In genomic region chr6:70131528-70131927, GRCh38 we compare ENCODE assay signal across 11 cellular contexts.
DNase-seq lines count a peak whose midpoint lies in the region; ATAC-seq and TF ChIP-seq lines count a peak whose summit lies in the region.
"Had no signal": no experiment of that assay in that cellular context is flagged by ENCODE, and none has a peak within 500 bp of the region (broad histone marks: within the 10 kb centered on the region; RNA-seq: fewer than 3 reads in every experiment).

No MANE protein-coding gene starts in this region.

- no peak overlapping the region for H2AFZ ChIP-seq in KMS-11 (ENCODE audit: low read depth)

- DNase-seq in GM12864 (ENCODE audit: low read depth) (peak; percentile 48), NAMALWA (ENCODE audit: low spot score) (no peak), NCI-H82 treated with DMSO at 0.1 percent for 48 hours (lab: John Stamatoyannopoulos, UW; ENCODE audit: unreplicated experiment) (no peak), colonic mucosa (no peak), Right ventricle myocardium inferior (ENCODE audit: missing footprints) (no peak)
- DNase-seq: NCI-H2029, ovary had no signal

- H4K20me1 ChIP-seq in KMS-11 (ENCODE audit: insufficient read depth) = no peaks in the 10 kb centered on the region

- H3K79me2 ChIP-seq in KMS-11 (ENCODE audit: insufficient read depth, low read depth) = no peaks in the 10 kb centered on the region

- H3K36me3 ChIP-seq in KMS-11 (ENCODE audit: insufficient read depth) = no peaks in the 10 kb centered on the region
- H3K36me3 ChIP-seq in colonic mucosa = no peaks in the 10 kb centered on the region
- H3K36me3 ChIP-seq: ovary had no signal

- TF ChIP-seq CTCF in GM12864 (IDR thresholded peaks at IDR 0.05; ENCODE audit: low read depth, low read length, missing control alignments) (no peak), KMS-11 (conservative IDR thresholded peaks at IDR 0.05; ENCODE audit: low read depth, low read length) (no peak), colonic mucosa (IDR thresholded peaks at IDR 0.05) (no peak)

- H3K4me3 ChIP-seq in GM12864 (ENCODE audit: low read depth, low read length) = no peak overlapping the region
- no peak overlapping the region for H3K4me3 ChIP-seq in KMS-11 (IDR thresholded peaks at IDR 0.05; ENCODE audit: insufficient read depth, low read depth, low read length)
- no peak overlapping the region for H3K4me3 ChIP-seq in colonic mucosa
- H3K4me3 ChIP-seq: ovary had no signal

- H3K4me1 ChIP-seq in KMS-11 (ENCODE audit: low read depth, poor library complexity, severe bottlenecking) (peaks cover 53% of the 10 kb centered on the region), colonic mucosa (no peaks in the 10 kb centered on the region)

- H3K27me3 ChIP-seq in KMS-11 (ENCODE audit: insufficient read depth, low read depth) = no peaks in the 10 kb centered on the region
- no peaks in the 10 kb centered on the region for H3K27me3 ChIP-seq in colonic mucosa
- H3K27me3 ChIP-seq: ovary had no signal

- H3K4me2 ChIP-seq in KMS-11 = peak overlapping the region; percentile 75

- intact Hi-C loops in colonic mucosa (cut with DNase I) (no loop called here), Right ventricle myocardium inferior (cut with DNase I) (no loop called here)

- ATAC-seq in GM19438 (IDR thresholded peaks at IDR 0.05; ENCODE audit: low read depth, unreplicated experiment) = peak; percentile 85
- ATAC-seq in HG02885 (IDR thresholded peaks at IDR 0.05; ENCODE audit: poor library complexity, unreplicated experiment) = peak; percentile 92
- ATAC-seq in Right ventricle myocardium inferior = no peak
- ATAC-seq: left lobe of liver had no signal

- H3K9me3 ChIP-seq in colonic mucosa = no peaks in the 10 kb centered on the region
- H3K9me3 ChIP-seq: ovary had no signal

- H3K27ac ChIP-seq in KMS-11 (peak overlapping the region; percentile 75), colonic mucosa (no peak overlapping the region)
- H3K27ac ChIP-seq: ovary had no signal

- no peak overlapping the region for H3K9ac ChIP-seq in KMS-11
- H3K9ac ChIP-seq in colonic mucosa (ENCODE audit: low read depth in 2 of 2, low read length in 2 of 2) = no peak overlapping the region
